2 cellular contexts compared by ENCODE assay signal in genomic region chr11:579830-580601, GRCh38.
TF ChIP-seq lines count a peak whose summit lies in the region.

No MANE protein-coding gene starts in this region.

TF ChIP-seq in HCT116, 20 proteins besides CTCF, POLR2A, EP300 and RAD21:
- TF ChIP-seq ZFX (IDR thresholded peaks at IDR 0.05) = no peak
- no peak for TF ChIP-seq ELF1 (IDR thresholded peaks at IDR 0.05; ENCODE audit: borderline replicate concordance, low read depth)
- no peak for TF ChIP-seq SP1 (IDR thresholded peaks at IDR 0.05; ENCODE audit: low read depth)
- TF ChIP-seq POLR2AphosphoS5 (IDR thresholded peaks at IDR 0.05; ENCODE audit: low read depth, low read length) = no peak
- TF ChIP-seq ZBTB33 (IDR thresholded peaks at IDR 0.05; ENCODE audit: extremely low read depth, insufficient replicate concordance, low read length) = no peak
- TF ChIP-seq YY1 (IDR thresholded peaks at IDR 0.05; ENCODE audit: extremely low read depth, insufficient replicate concordance, low read depth, low read length) = no peak
- no peak for TF ChIP-seq EZH2phosphoT487 (IDR thresholded peaks at IDR 0.05; ENCODE audit: borderline replicate concordance)
- TF ChIP-seq SIN3A (IDR thresholded peaks at IDR 0.05; ENCODE audit: low read depth) = no peak
- TF ChIP-seq EGR1 (IDR thresholded peaks at IDR 0.05; ENCODE audit: low read depth) = no peak
- TF ChIP-seq FOSL1 (IDR thresholded peaks at IDR 0.05; ENCODE audit: low read depth) = no peak

TF ChIP-seq in K562, 482 proteins besides CTCF, POLR2A, EP300 and RAD21:
- TF ChIP-seq RBM17 (IDR thresholded peaks at IDR 0.05; ENCODE audit: borderline replicate concordance, low read depth, low read length) = no peak
- TF ChIP-seq TFAM (CRISPR knock-in tag; conservative IDR thresholded peaks at IDR 0.05) = no peak
- peak; percentile 65 for TF ChIP-seq USF1 (CRISPR knock-in tag; IDR thresholded peaks at IDR 0.05)
- peak; percentile 29; the same call in 1 of the 2 replicates for TF ChIP-seq TFAP4 (CRISPR knock-in tag; IDR thresholded peaks at IDR 0.05; ENCODE audit: borderline replicate concordance)
- TF ChIP-seq JUN (IDR thresholded peaks at IDR 0.05; ENCODE audit: borderline replicate concordance, low read depth, low read length) = no peak
- 0 out of 2 replicates have a peak, but pooled peaks have one; percentile 46 for TF ChIP-seq JUN (CRISPR knock-in tag; IDR thresholded peaks at IDR 0.05; ENCODE audit: borderline replicate concordance)
- peak in 1 of 2 experiments; percentile 29; a peak in 1 of 4 replicates for TF ChIP-seq FOXA3 (CRISPR knock-in tag; conservative IDR thresholded peaks at IDR 0.05 in 1 of 2, IDR thresholded peaks at IDR 0.05 in 1 of 2)
- no peak for TF ChIP-seq KDM2B (CRISPR knock-in tag; IDR thresholded peaks at IDR 0.05)
- TF ChIP-seq L3MBTL2 (IDR thresholded peaks at IDR 0.05) = peak; percentile 27; the same call in 1 of the 2 replicates
- 0 out of 2 replicates have a peak, but pooled peaks have one; percentile 29 for TF ChIP-seq FOSL1 (tag; conservative IDR thresholded peaks at IDR 0.05)
- no peak for TF ChIP-seq ZNF583 (CRISPR knock-in tag; IDR thresholded peaks at IDR 0.05)
- TF ChIP-seq MAX (CRISPR knock-in tag; IDR thresholded peaks at IDR 0.05) = peak; percentile 65
- TF ChIP-seq TEAD4 (IDR thresholded peaks at IDR 0.05; ENCODE audit: low read length) = no peak
- no peak for TF ChIP-seq TEAD4 (CRISPR knock-in tag; IDR thresholded peaks at IDR 0.05; ENCODE audit: borderline replicate concordance)
- TF ChIP-seq PREB (CRISPR knock-in tag; IDR thresholded peaks at IDR 0.05) = 0 out of 2 replicates have a peak, but pooled peaks have one; percentile 55
- no peak for TF ChIP-seq THAP7 (CRISPR knock-in tag; IDR thresholded peaks at IDR 0.05)
- peak; percentile 27; the same call in 1 of the 2 replicates for TF ChIP-seq RBFOX2 (IDR thresholded peaks at IDR 0.05; ENCODE audit: low read depth, low read length)
